1 cellular context compared by ENCODE assay signal in genomic region chr9:130265431-130266235, GRCh38.
TF ChIP-seq lines count a peak whose summit lies in the region.

Gene HMCN2 (plus strand): TSS chr9:130265760. CDS start chr9:130265879, 119 bp downstream.

TF ChIP-seq in HepG2, 621 proteins besides CTCF, POLR2A, EP300 and RAD21 (continued from another document):
- TF ChIP-seq UBTF (CRISPR knock-in tag; IDR thresholded peaks at IDR 0.05) (peak; percentile 26; the same call in 1 of the 2 replicates), ZNF800 (CRISPR knock-in tag; IDR thresholded peaks at IDR 0.05) (peak; percentile 64), ZNF777 (CRISPR knock-in tag; IDR thresholded peaks at IDR 0.05) (peak; percentile 34; the same call in 1 of the 2 replicates), MTF2 (CRISPR knock-in tag; IDR thresholded peaks at IDR 0.05; ENCODE audit: borderline replicate concordance) (0 out of 2 replicates have a peak, but pooled peaks have one; percentile 74), SIX4 (CRISPR knock-in tag; IDR thresholded peaks at IDR 0.05) (no peak)
